8 cellular contexts compared by ENCODE assay signal in genomic region chr20:34364013-34364382, GRCh38. TPM values are rescaled to one million over a fixed set of nuclear protein-coding genes. Genes with fewer than 3 reads are reported as not detected.
DNase-seq lines count a peak whose midpoint lies in the region; ATAC-seq, FAIRE-seq and TF ChIP-seq lines count a peak whose summit lies in the region.

No MANE protein-coding gene starts in this region.

- no peak for FAIRE-seq in D721Med (lab: Jason Lieb, UNC)

- H3K27ac ChIP-seq in heart left ventricle (peak overlapping the region; percentile 89 to 98 (median 94)), psoas muscle (peak overlapping the region; percentile 90)

- TF ChIP-seq CTCF in heart left ventricle (IDR thresholded peaks at IDR 0.05) = no peak
- TF ChIP-seq CTCF in fibroblast of villous mesenchyme (IDR thresholded peaks at IDR 0.05; ENCODE audit: insufficient read depth, low read depth, low read length) = no peak
- no peak for TF ChIP-seq CTCF in psoas muscle (IDR thresholded peaks at IDR 0.05)
- no peak for TF ChIP-seq CTCF in D721Med (IDR thresholded peaks at IDR 0.05; ENCODE audit: insufficient read depth, missing control alignments)

- H3K27me3 ChIP-seq in heart left ventricle = no peaks in the 10 kb centered on the region
- H3K27me3 ChIP-seq in psoas muscle (ENCODE audit: insufficient read depth in 3 of 3, low read length in 2 of 3) = no peaks in the 10 kb centered on the region

- peaks cover 2 to 57% (median 34%) of the 10 kb centered on the region in 12 donors for H3K4me1 ChIP-seq in heart left ventricle
- H3K4me1 ChIP-seq in psoas muscle = peaks cover 25% of the 10 kb centered on the region

- H3K9me3 ChIP-seq in heart left ventricle (no peaks in the 10 kb centered on the region), psoas muscle (no peaks in the 10 kb centered on the region)

- DNase-seq in heart left ventricle (no peak), Right ventricle myocardium superior (no peak), fibroblast of villous mesenchyme (ENCODE audit: low read depth) (peak; percentile 66), psoas muscle (no peak), OCI-M2 (lab: John Stamatoyannopoulos, UW; ENCODE audit: unreplicated experiment) (no peak), activated gamma-delta T cell treated with Interleukin-2 at 50 U/mL for 16 hours (no peak), D721Med (ENCODE audit: insufficient read length, low spot score) (no peak)
- DNase-seq in activated CD4-positive, alpha-beta T cell treated with anti-CD3 and anti-CD28 coated beads, Interleukin-2, amount 50 U/mL, for 4 hours = peak; percentile 6 to 7

- H3K36me3 ChIP-seq in heart left ventricle = peaks cover 0 to 9% (median under 1%) of the 10 kb centered on the region in 9 donors
- peaks cover 2 to 3% of the 10 kb centered on the region in 2 donors for H3K36me3 ChIP-seq in psoas muscle (ENCODE audit: insufficient read depth in 1 of 2, low read depth in 1 of 2)

- no peak for ATAC-seq in heart left ventricle
- ATAC-seq in Right ventricle myocardium superior (ENCODE audit: poor library complexity) = no peak
- ATAC-seq in psoas muscle = no peak

- H3K4me3 ChIP-seq in heart left ventricle = peak overlapping the region; percentile 77 to 99 (median 94)
- H3K4me3 ChIP-seq in fibroblast of villous mesenchyme (ENCODE audit: low read depth, low read length) = peak overlapping the region; percentile 89
- peak overlapping the region; percentile 97 for H3K4me3 ChIP-seq in psoas muscle

- WGBS in heart left ventricle, 4 donors = 5 to 7% (median 5%) methylated on average over 12 of the region's 12 CpGs
- 4 to 6% (median 6%) methylated on average over 12 of the region's 12 CpGs for WGBS in psoas muscle, 3 donors

- no peak for TF ChIP-seq POLR2A in heart left ventricle (IDR thresholded peaks at IDR 0.05)

- intact Hi-C loops in heart left ventricle (cut with DNase I) (loop anchor here in 1 of 10 donors (5.0 kb wide), 1 partner anchor 62 kb away; the partner anchor contains the start of gene AHCY), Right ventricle myocardium superior (cut with DNase I) (no loop called here), psoas muscle (cut with DNase I) (no loop called here)

RNA-seq across cellular contexts. Expression of gene ITCH, which starts 0.9 kb away (rescaled TPM):
- total RNA-seq in heart left ventricle (10 to 100 TPM; 36.4 to 49.0 (median 40.3) TPM), Right ventricle myocardium superior (39.9 TPM), fibroblast of villous mesenchyme (88.9 and 101 TPM in 2 replicates), psoas muscle (10 to 100 TPM; 36.9 to 50.3 (median 41.7) TPM)
- polyA plus RNA-seq in heart left ventricle (10 to 100 TPM in 1 of 2 donors, 1 to 10 TPM in 1; 6.0 to 21.8 TPM), psoas muscle (10 to 100 TPM; 10.1 to 35.1 (median 14.4) TPM)

Comparison
In these comparisons a context has a peak if more than half of its experiments do, and no peak if none do; other contexts are left out.
1. DNase-seq: peak in activated CD4-positive, alpha-beta T cell treated with anti-CD3 and anti-CD28 coated beads, Interleukin-2, amount 50 U/mL, for 4 hours (2 of 2) and fibroblast of villous mesenchyme (single experiment); none in heart left ventricle (0 of 5), Right ventricle myocardium superior (single experiment), psoas muscle (0 of 2), OCI-M2 (single experiment), activated gamma-delta T cell treated with Interleukin-2 at 50 U/mL for 16 hours (single experiment) and D721Med (single experiment).
2. Peak in every context shown above with its lines, with median percentiles within 50 percentile points of each other: H3K4me3 ChIP-seq.